10 cellular contexts compared by ENCODE assay signal in genomic region chr18:24051256-24051947, GRCh38. TPM values are rescaled to one million over a fixed set of nuclear protein-coding genes. Genes with fewer than 3 reads are reported as not detected.
DNase-seq lines count a peak whose midpoint lies in the region; ATAC-seq, FAIRE-seq and TF ChIP-seq lines count a peak whose summit lies in the region.
"Had no signal": no experiment of that assay in that cellular context is flagged by ENCODE, and none has a peak within 500 bp of the region (broad histone marks: within the 10 kb centered on the region; RNA-seq: fewer than 3 reads in every experiment).

No MANE protein-coding gene starts in this region.

- H3K79me2 ChIP-seq in endothelial cell of umbilical vein (ENCODE audit: control insufficient read depth, insufficient read depth, low read length): no peaks in the 10 kb centered on the region

- no peaks in the 10 kb centered on the region for H3K9me1 ChIP-seq in endothelial cell of umbilical vein (replicated peaks; ENCODE audit: control insufficient read depth, extremely low read depth, insufficient read depth, low read length)

- DNase-seq in activated naive CD4-positive, alpha-beta T cell treated with anti-CD3 and anti-CD28 coated beads, Interleukin-2, amount 50 U/mL, for 72 hours (ENCODE audit: low spot score in 2 of 2): no peak
- no peak for DNase-seq in activated naive CD4-positive, alpha-beta T cell treated with Interleukin-2 at 50 U/mL for 16 hours
- peak; percentile 69 for DNase-seq in NCI-H226
- DNase-seq in endothelial cell of umbilical vein (ENCODE audit: low read depth, low spot score): no peak
- DNase-seq in vagina (ENCODE audit: extremely low spot score in 2 of 2): no peak
- no peak for DNase-seq in mucosa of gallbladder (ENCODE audit: low spot score)
- DNase-seq in NCI-H2029 treated with DMSO at 0.1 percent for 48 hours (lab: John Stamatoyannopoulos, UW): no peak
- no peak for DNase-seq in activated CD4-positive, CD25-positive, alpha-beta regulatory T cell treated with anti-CD3 and anti-CD28 coated beads, Interleukin-2, amount 50 U/mL, for 72 hours
- DNase-seq: amniotic stem cell; stimulated activated CD4-positive, alpha-beta T cell treated with anti-CD3 and anti-CD28 coated beads, Interleukin-12 subunit alpha, Interleukin-12 subunit beta, amount 100 ng/mL, for 4 hours had no signal

- peaks cover 0 to 3% of the 10 kb centered on the region in 2 donors for H3K9me3 Mint-ChIP-seq in activated naive CD4-positive, alpha-beta T cell treated with anti-CD3 and anti-CD28 coated beads, Interleukin-2, amount 50 U/mL, for 72 hours

- no peak overlapping the region for H2AFZ ChIP-seq in endothelial cell of umbilical vein (ENCODE audit: low read depth, low read length)

- TF ChIP-seq POLR2A in endothelial cell of umbilical vein (IDR thresholded peaks at IDR 0.05; ENCODE audit: low read depth, low read length): no peak
- no peak for TF ChIP-seq POLR2A in vagina (IDR thresholded peaks at IDR 0.05)

- peak overlapping the region; percentile 77 to 93 for H3K27ac Mint-ChIP-seq in activated naive CD4-positive, alpha-beta T cell treated with anti-CD3 and anti-CD28 coated beads, Interleukin-2, amount 50 U/mL, for 72 hours

- H3K4me1 ChIP-seq in endothelial cell of umbilical vein (ENCODE audit: control insufficient read depth, extremely low read depth, insufficient read depth, low read length): no peaks in the 10 kb centered on the region
- peaks cover 54% of the 10 kb centered on the region for H3K4me1 ChIP-seq in vagina

- H3K36me3 ChIP-seq in endothelial cell of umbilical vein (ENCODE audit: control insufficient read depth in 2 of 2, extremely low read depth in 1 of 2, insufficient read depth in 2 of 2, low read length in 2 of 2): no peaks in the 10 kb centered on the region
- H3K36me3 ChIP-seq in vagina: no peaks in the 10 kb centered on the region

- no peak overlapping the region for H3K4me2 ChIP-seq in endothelial cell of umbilical vein (ENCODE audit: insufficient read depth, low read length)

- H3K27ac ChIP-seq in endothelial cell of umbilical vein (ENCODE audit: insufficient read depth, low read depth, low read length) (no peak overlapping the region), vagina (peak overlapping the region; percentile 25)

- H3K36me3 Mint-ChIP-seq in activated naive CD4-positive, alpha-beta T cell treated with anti-CD3 and anti-CD28 coated beads, Interleukin-2, amount 50 U/mL, for 72 hours: peaks cover 8 to 12% of the 10 kb centered on the region in 2 donors

- BruUV-seq in endothelial cell of umbilical vein (replicated peaks; lab: Mats Ljungman, UMichigan): no TSS peak

- peak; percentile 4 to 68 for ATAC-seq in activated naive CD4-positive, alpha-beta T cell treated with anti-CD3 and anti-CD28 coated beads, Interleukin-2, amount 50 U/mL, for 72 hours

- H3K4me3 ChIP-seq in endothelial cell of umbilical vein (replicated peaks in 1 of 3; ENCODE audit: insufficient read depth in 1 of 3, low read depth in 1 of 3, low read length in 3 of 3): no peak overlapping the region
- no peak overlapping the region for H3K4me3 ChIP-seq in vagina

- dilution Hi-C loops in endothelial cell of umbilical vein (cut with MboI; ENCODE audit: extremely low pct_ligation_motif_present, low sequenced_read_pairs): no loop called here

- H3K27me3 ChIP-seq in endothelial cell of umbilical vein (ENCODE audit: control insufficient read depth in 2 of 2, insufficient read depth in 2 of 2, low read length in 2 of 2): no peaks in the 10 kb centered on the region
- no peaks in the 10 kb centered on the region for H3K27me3 ChIP-seq in vagina

- POLR2A ChIA-PET in endothelial cell of umbilical vein (lab: Charles Lee): no interaction called here

- H3K9ac ChIP-seq in endothelial cell of umbilical vein (replicated peaks; ENCODE audit: extremely low read depth, insufficient read depth, low read length): no peak overlapping the region

- FAIRE-seq in endothelial cell of umbilical vein (lab: Jason Lieb, UNC): peak; percentile 28

- CTCF ChIA-PET in endothelial cell of umbilical vein (lab: Charles Lee): no interaction called here

- intact Hi-C loops in endothelial cell of umbilical vein (cut with micrococcal nuclease) (no loop called here), vagina (cut with DNase I) (no loop called here)

- no peak for TF ChIP-seq CTCF in endothelial cell of umbilical vein (IDR thresholded peaks at IDR 0.05; ENCODE audit: extremely low read depth in 1 of 2, insufficient read depth in 1 of 2, low read depth in 1 of 2, low read length in 2 of 2)
- TF ChIP-seq CTCF in vagina (IDR thresholded peaks at IDR 0.05): no peak

- H4K20me1 ChIP-seq in endothelial cell of umbilical vein (replicated peaks; ENCODE audit: control insufficient read depth, extremely low read depth, insufficient read depth, low read length): no peaks in the 10 kb centered on the region

- H3K9me3 ChIP-seq in endothelial cell of umbilical vein (replicated peaks; ENCODE audit: control insufficient read depth, insufficient read depth, low read length): no peaks in the 10 kb centered on the region
- H3K9me3 ChIP-seq in vagina: no peaks in the 10 kb centered on the region

TF ChIP-seq in endothelial cell of umbilical vein, 7 proteins besides CTCF, POLR2A, EP300 and RAD21:
- TF ChIP-seq EZH2 (IDR thresholded peaks at IDR 0.05; ENCODE audit: borderline replicate concordance, low read depth, low read length, severe bottlenecking) (no peak), FOS (IDR thresholded peaks at IDR 0.05; ENCODE audit: borderline replicate concordance, insufficient read depth, low read length) (no peak), POLR2AphosphoS5 (IDR thresholded peaks at IDR 0.05; ENCODE audit: insufficient read depth, low read depth, low read length) (no peak), MYC (IDR thresholded peaks at IDR 0.05; ENCODE audit: low read depth, low read length) (no peak), JUN (IDR thresholded peaks at IDR 0.05; ENCODE audit: borderline replicate concordance, insufficient read depth, insufficient read length, low read depth) (no peak), GATA2 (IDR thresholded peaks at IDR 0.05; ENCODE audit: insufficient read depth, insufficient read length, low read depth, low read length) (no peak), MAX (IDR thresholded peaks at IDR 0.05; ENCODE audit: insufficient read depth, insufficient read length) (no peak)

RNA-seq across cellular contexts. Expression of gene TTC39C, which starts 36.8 kb away (rescaled TPM):
- 10 to 100 TPM; 44.0 to 46.2 TPM for total RNA-seq in activated naive CD4-positive, alpha-beta T cell treated with anti-CD3 and anti-CD28 coated beads, Interleukin-2, amount 50 U/mL, for 72 hours
- total RNA-seq in endothelial cell of umbilical vein (3.9 and 6.2 TPM in 2 replicates), vagina (42.5 TPM), mucosa of gallbladder (55.4 TPM)
- 0.56 and 0.61 TPM in 2 replicates for polyA plus RNA-seq in endothelial cell of umbilical vein
- polyA plus RNA-seq in endothelial cell of umbilical vein (2011; cell fraction: cytosol; rRNA removed): 0.94 and 1.0 TPM in 2 replicates
- polyA plus RNA-seq in endothelial cell of umbilical vein (2011; cell fraction: nucleus; rRNA removed): 3.3 and 4.3 TPM in 2 replicates
- 2.0 and 2.7 TPM in 2 replicates for polyA plus RNA-seq in endothelial cell of umbilical vein (2012)
- polyA minus RNA-seq in endothelial cell of umbilical vein: 1.1 and 1.8 TPM in 2 replicates
- polyA minus RNA-seq in endothelial cell of umbilical vein (2011; cell fraction: cytosol; rRNA and poly(A)+ RNA removed): 35.9 TPM
- polyA minus RNA-seq in endothelial cell of umbilical vein (2011; cell fraction: nucleus; rRNA and poly(A)+ RNA removed): 2.4 and 2.7 TPM in 2 replicates
